Comparison of ENCODE assay signal across 10 cellular contexts in genomic region chr14:99654235-99655000, GRCh38. TPM values are rescaled to one million over a fixed set of nuclear protein-coding genes. Genes with fewer than 3 reads are reported as not detected.
DNase-seq lines count a peak whose midpoint lies in the region; ATAC-seq and TF ChIP-seq lines count a peak whose summit lies in the region.
"Had no signal": no experiment of that assay in that cellular context is flagged by ENCODE, and none has a peak within 500 bp of the region (broad histone marks: within the 10 kb centered on the region; RNA-seq: fewer than 3 reads in every experiment).

No MANE protein-coding gene starts in this region.

- TF ChIP-seq EP300 in esophagus muscularis mucosa (IDR thresholded peaks at IDR 0.05) (no peak), ovary (IDR thresholded peaks at IDR 0.05) (no peak)

- H3K36me3 ChIP-seq in esophagus muscularis mucosa (peaks cover 0 to 11% (median 0%) of the 10 kb centered on the region in 4 donors), ovary (no peaks in the 10 kb centered on the region)

- ATAC-seq in HG03378 (IDR thresholded peaks at IDR 0.05; ENCODE audit: unreplicated experiment) (no peak), GM21723 (IDR thresholded peaks at IDR 0.05; ENCODE audit: unreplicated experiment) (no peak)

- H3K4me1 ChIP-seq in esophagus muscularis mucosa (peaks cover 3 to 16% (median 12%) of the 10 kb centered on the region in 4 donors), ovary (ENCODE audit: insufficient read depth) (peaks cover 4% of the 10 kb centered on the region)

- TF ChIP-seq CTCF in esophagus muscularis mucosa (IDR thresholded peaks at IDR 0.05): peak in 2 of 3 experiments; percentile 3 to 12
- peak in 1 of 3 donors; percentile 7 for TF ChIP-seq CTCF in ovary (IDR thresholded peaks at IDR 0.05)

- DNase-seq in EH (ENCODE audit: low read depth) (peak; percentile 80), NCI-H82 (lab: John Stamatoyannopoulos, UW) (peak; percentile 87), esophagus muscularis mucosa (ENCODE audit: extremely low spot score) (no peak), ovary (peak; percentile 49 to 67 (median 53)), OCI-M2 (lab: John Stamatoyannopoulos, UW; ENCODE audit: unreplicated experiment) (no peak)
- DNase-seq in activated CD4-positive, CD25-positive, alpha-beta regulatory T cell treated with anti-CD3 and anti-CD28 coated beads, Interleukin-2, amount 50 U/mL, for 72 hours: no peak
- DNase-seq: activated naive CD4-positive, alpha-beta T cell treated with anti-CD3 and anti-CD28 coated beads, Interleukin-2, amount 50 U/mL, for 16 hours; stimulated activated CD4-positive, alpha-beta T cell treated with anti-CD3 and anti-CD28 coated beads, Interleukin-4, amount 100 ng/mL, for 4 hours had no signal

- H3K27ac ChIP-seq in esophagus muscularis mucosa (replicated peaks in 1 of 4) (peak overlapping the region in 3 of 4 donors; percentile 9 to 40 (median 37)), ovary (no peak overlapping the region)

- 26% methylated on average over 7 of the region's 7 CpGs for WGBS in esophagus muscularis mucosa
- WGBS in ovary, 3 donors: 20 to 31% (median 29%) methylated on average over 7 of the region's 7 CpGs

- no peaks in the 10 kb centered on the region for H3K9me3 ChIP-seq in esophagus muscularis mucosa
- no peaks in the 10 kb centered on the region for H3K9me3 ChIP-seq in ovary

- intact Hi-C loops in esophagus muscularis mucosa (cut with DNase I) (no loop called here), ovary (cut with DNase I) (no loop called here)

- no peak for TF ChIP-seq POLR2A in esophagus muscularis mucosa (IDR thresholded peaks at IDR 0.05; ENCODE audit: low read depth)
- TF ChIP-seq POLR2A in ovary (IDR thresholded peaks at IDR 0.05): no peak

- H3K27me3 ChIP-seq in esophagus muscularis mucosa (peaks cover 0 to 5% (median 2%) of the 10 kb centered on the region in 4 donors), ovary (no peaks in the 10 kb centered on the region)

- H3K4me3 ChIP-seq in esophagus muscularis mucosa (no peak overlapping the region), ovary (no peak overlapping the region)

RNA-seq across cellular contexts. Expression of gene HHIPL1, which starts 9.5 kb away (rescaled TPM):
- 1 to 10 TPM; 4.2 to 9.1 (median 5.9) TPM for total RNA-seq in esophagus muscularis mucosa
- 1 to 10 TPM in 6 of 7 donors, under 1 TPM in 1; 0.48 to 3.8 (median 2.4) TPM for total RNA-seq in ovary
- 1 to 10 TPM in 1 of 2 donors, under 1 TPM in 1; 0.82 to 1.2 TPM for polyA plus RNA-seq in ovary

RNA-seq across cellular contexts. Expression of gene CYP46A1, which starts 29.7 kb away (rescaled TPM):
- 1 to 10 TPM; 1.2 to 2.5 (median 1.9) TPM for total RNA-seq in esophagus muscularis mucosa
- 1 to 10 TPM in 5 of 7 donors, under 1 TPM in 2; 0.48 to 4.9 (median 1.9) TPM for total RNA-seq in ovary
- 1 to 10 TPM; 1.2 TPM for polyA plus RNA-seq in ovary

RNA-seq across cellular contexts. Expression of gene CCDC85C, which starts 50.4 kb away (rescaled TPM):
- total RNA-seq in esophagus muscularis mucosa (10 to 100 TPM; 17.9 to 48.7 (median 30.8) TPM), ovary (10 to 100 TPM in 5 of 7 donors, 1 to 10 TPM in 2; 2.1 to 28.4 (median 13.2) TPM)
- polyA plus RNA-seq in ovary: 1 to 10 TPM; 3.2 to 6.7 TPM

Comparison
In these comparisons a context has a peak if more than half of its experiments do, and no peak if none do; other contexts are left out.
1. DNase-seq: peak in EH (single experiment), NCI-H82 (single experiment) and ovary (5 of 5); none in esophagus muscularis mucosa (single experiment), activated CD4-positive, CD25-positive, alpha-beta regulatory T cell treated with anti-CD3 and anti-CD28 coated beads, Interleukin-2, amount 50 U/mL, for 72 hours (single experiment) and OCI-M2 (single experiment).
2. H3K27ac ChIP-seq: peak in esophagus muscularis mucosa (3 of 4); none in ovary (0 of 2).